In the genomic region with DNA sequence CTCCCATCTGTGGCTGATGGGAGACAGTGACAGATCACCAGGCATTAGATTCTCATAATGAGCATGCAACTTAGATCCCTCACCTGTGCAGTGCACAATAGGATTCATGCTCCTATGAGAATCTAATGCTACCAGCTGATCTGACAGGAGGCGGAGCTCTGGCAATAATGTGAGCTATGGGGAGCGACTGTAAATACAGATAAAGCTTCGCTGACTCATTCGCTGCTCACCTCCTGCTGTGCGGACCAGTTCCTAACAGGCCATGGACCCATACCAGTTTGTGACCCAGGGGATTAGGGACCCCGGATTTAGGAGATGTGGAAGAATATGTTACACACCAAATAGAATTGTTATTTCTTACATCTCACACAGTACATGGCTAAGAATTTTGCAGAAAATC, we compare ENCODE assay signal across 12 cellular contexts. TPM values are rescaled to one million over a fixed set of nuclear protein-coding genes. Genes with fewer than 3 reads are reported as not detected.
A peak's percentile ranks its signal among the peaks of the same experiment; 100 is the strongest.
DNase-seq lines count a peak whose midpoint lies in the region; ATAC-seq and TF ChIP-seq lines count a peak whose summit lies in the region.
"Had no signal": no experiment of that assay in that cellular context is flagged by ENCODE, and none has a peak within 500 bp of the region (broad histone marks: within the 10 kb centered on the region; RNA-seq: fewer than 3 reads in every experiment).

No MANE protein-coding gene starts in this region.

- H2AFZ ChIP-seq in IMR-90 (replicated peaks; ENCODE audit: low read length, poor library complexity) = no peak overlapping the region
- H2AFZ ChIP-seq: parathyroid adenoma had no signal

- H3K18ac ChIP-seq in IMR-90 (ENCODE audit: low read depth, low read length) = no peak overlapping the region

- H4K8ac ChIP-seq in IMR-90 (ENCODE audit: low read depth in 2 of 2, low read length in 2 of 2) = no peak overlapping the region

- no peaks in the 10 kb centered on the region for H4K20me1 ChIP-seq in IMR-90 (ENCODE audit: insufficient read depth, low read length)

- WGBS in IMR-90 (ENCODE audit: extremely low coverage in 2 of 2, insufficient read length in 1 of 2), 2 experiments = 62% methylated on average over 2 of the region's 6 CpGs; no CpG with 5 or more reads in 1 of the 2 experiments

- no peaks in the 10 kb centered on the region for H3K9me3 Mint-ChIP-seq in activated T-cell treated with anti-CD3 and anti-CD28 coated beads, Interleukin-2, amount 50 U/mL, for 72 hours
- H3K9me3 Mint-ChIP-seq: activated T-helper 17 cell treated with anti-CD3 and anti-CD28 coated beads, Interleukin-2, amount 50 U/mL, for 72 hours had no signal

- dilution Hi-C loops in IMR-90 (cut with HindIII; ENCODE audit: low sequenced_read_pairs, unreplicated experiment) = no loop called here

- H4K5ac ChIP-seq in IMR-90 (ENCODE audit: low read depth, low read length) = no peak overlapping the region

- no peak overlapping the region for H3K27ac ChIP-seq in IMR-90 (ENCODE audit: insufficient read depth, low read length)
- H3K27ac ChIP-seq: parathyroid adenoma had no signal

- H2AK9ac ChIP-seq in IMR-90 (replicated peaks; ENCODE audit: low read depth, low read length, poor library complexity) = no peak overlapping the region

- in situ Hi-C loops in Caki2 (cut with HindIII; ENCODE audit: low pct_unique_long_range_greater_than_20kb, low sequenced_read_pairs) (no loop called here), IMR-90 (cut with MboI; ENCODE audit: low sequenced_read_pairs) (no loop called here)

- H2AK5ac ChIP-seq in IMR-90 (ENCODE audit: low read depth, low read length) = no peak overlapping the region

- H3K79me1 ChIP-seq in IMR-90 (ENCODE audit: low read depth in 1 of 2, low read length in 2 of 2) = no peaks in the 10 kb centered on the region

- no peaks in the 10 kb centered on the region for H3K9me3 ChIP-seq in IMR-90 (ENCODE audit: control insufficient read depth, insufficient read depth, low read length)
- no peaks in the 10 kb centered on the region for H3K9me3 ChIP-seq in T-helper 17 cell (ENCODE audit: control insufficient read depth, low read length, poor library complexity, severe bottlenecking)

- POLR2A ChIA-PET in IMR-90 (lab: Charles Lee; ENCODE audit: unreplicated experiment) = no interaction called here

- H3K4me2 ChIP-seq in IMR-90 (ENCODE audit: low read depth, low read length) = no peak overlapping the region

- no peaks in the 10 kb centered on the region for H3K4me1 ChIP-seq in IMR-90 (ENCODE audit: control insufficient read depth, insufficient read depth, low read length)
- H3K4me1 ChIP-seq: parathyroid adenoma had no signal

- DNase-seq in Caki2 (ENCODE audit: low read depth) (peak; percentile 40), IMR-90 (peak; percentile 24), T-helper 17 cell (no peak), iPS-NIHi7 (ENCODE audit: extremely low spot score) (peak; percentile 16), omental fat pad (ENCODE audit: low spot score) (no peak), NCI-H187 treated with DMSO at 0.1 percent for 48 hours (lab: John Stamatoyannopoulos, UW) (no peak)
- DNase-seq in activated T-cell treated with anti-CD3 and anti-CD28 coated beads, Interleukin-2, amount 50 U/mL, for 72 hours = no peak
- DNase-seq: central memory CD4-positive, alpha-beta T cell; stimulated activated CD4-positive, alpha-beta T cell treated with anti-CD3 and anti-CD28 coated beads, Interleukin-4, amount 100 ng/mL, for 4 hours had no signal

- TF ChIP-seq CTCF in IMR-90 (conservative IDR thresholded peaks at IDR 0.05; ENCODE audit: low read depth, low read length) (no peak), omental fat pad (IDR thresholded peaks at IDR 0.05) (no peak)

- no peaks in the 10 kb centered on the region; the same call in 1 of the 2 replicates for H3K9me1 ChIP-seq in IMR-90 (ENCODE audit: insufficient read depth, low read length)

- H2BK15ac ChIP-seq in IMR-90 (ENCODE audit: low read depth, low read length) = no peak overlapping the region

- no peak overlapping the region for H3K4me3 ChIP-seq in IMR-90 (ENCODE audit: insufficient read depth, low read depth, low read length)

- no peak overlapping the region for H2BK120ac ChIP-seq in IMR-90 (ENCODE audit: low read depth, low read length)

- no peaks in the 10 kb centered on the region for H3K4me1 Mint-ChIP-seq in T-helper 17 cell
- no peaks in the 10 kb centered on the region for H3K4me1 Mint-ChIP-seq in activated T-cell treated with anti-CD3 and anti-CD28 coated beads, Interleukin-2, amount 50 U/mL, for 72 hours (ENCODE audit: low read depth)
- H3K4me1 Mint-ChIP-seq: activated T-helper 17 cell treated with anti-CD3 and anti-CD28 coated beads, Interleukin-2, amount 50 U/mL, for 72 hours had no signal

- no peak overlapping the region for H3K4me3 Mint-ChIP-seq in T-helper 17 cell
- H3K4me3 Mint-ChIP-seq in activated T-cell treated with anti-CD3 and anti-CD28 coated beads, Interleukin-2, amount 50 U/mL, for 72 hours = no peak overlapping the region
- H3K4me3 Mint-ChIP-seq: activated T-helper 17 cell treated with anti-CD3 and anti-CD28 coated beads, Interleukin-2, amount 50 U/mL, for 72 hours had no signal

- no peak for TF ChIP-seq POLR2A in IMR-90 (IDR thresholded peaks at IDR 0.05; ENCODE audit: low read depth, low read length)

- H3K27me3 ChIP-seq in IMR-90 (ENCODE audit: control insufficient read depth, insufficient read depth, low read length) = no peaks in the 10 kb centered on the region

- H3K27ac Mint-ChIP-seq in T-helper 17 cell = peak overlapping the region; percentile 16
- H3K27ac Mint-ChIP-seq in activated T-cell treated with anti-CD3 and anti-CD28 coated beads, Interleukin-2, amount 50 U/mL, for 72 hours = no peak overlapping the region
- H3K27ac Mint-ChIP-seq: activated T-helper 17 cell treated with anti-CD3 and anti-CD28 coated beads, Interleukin-2, amount 50 U/mL, for 72 hours had no signal

- no peak overlapping the region for H3K23ac ChIP-seq in IMR-90 (ENCODE audit: low read depth, low read length)

- no peak for TF ChIP-seq RAD21 in IMR-90 (IDR thresholded peaks at IDR 0.05; ENCODE audit: low read length)

- intact Hi-C loops in IMR-90 (cut with micrococcal nuclease) = no loop called here

- H2BK5ac ChIP-seq in IMR-90 (ENCODE audit: low read depth, low read length, poor library complexity, severe bottlenecking) = no peak overlapping the region

- H3K27me3 Mint-ChIP-seq in T-helper 17 cell = no peaks in the 10 kb centered on the region
- H3K27me3 Mint-ChIP-seq in activated T-cell treated with anti-CD3 and anti-CD28 coated beads, Interleukin-2, amount 50 U/mL, for 72 hours (ENCODE audit: low read depth) = no peaks in the 10 kb centered on the region
- H3K27me3 Mint-ChIP-seq: activated T-helper 17 cell treated with anti-CD3 and anti-CD28 coated beads, Interleukin-2, amount 50 U/mL, for 72 hours had no signal

- no peak overlapping the region for H2BK20ac ChIP-seq in IMR-90 (ENCODE audit: low read depth, low read length)

- CTCF ChIA-PET in IMR-90 (lab: Yijun Ruan, JAX) = no interaction called here

- no peak overlapping the region for H3K56ac ChIP-seq in IMR-90 (ENCODE audit: extremely low read depth, insufficient read depth, low read length)

- H3K14ac ChIP-seq in IMR-90 (replicated peaks; ENCODE audit: low read depth, low read length) = no peak overlapping the region

- BruUV-seq in IMR-90 (replicated peaks; lab: Mats Ljungman, UMichigan) = no TSS peak

- no peaks in the 10 kb centered on the region for H3K36me3 Mint-ChIP-seq in T-helper 17 cell (ENCODE audit: low read depth)
- no peaks in the 10 kb centered on the region for H3K36me3 Mint-ChIP-seq in activated T-cell treated with anti-CD3 and anti-CD28 coated beads, Interleukin-2, amount 50 U/mL, for 72 hours (ENCODE audit: insufficient read depth in 2 of 2)

- no peak overlapping the region for H3K4ac ChIP-seq in IMR-90 (ENCODE audit: low read depth, low read length)

- no peak overlapping the region for H4K91ac ChIP-seq in IMR-90 (ENCODE audit: insufficient read depth, low read depth, low read length)

- H3K9ac ChIP-seq in IMR-90 (ENCODE audit: low read depth, low read length) = no peak overlapping the region
- H3K9ac ChIP-seq: parathyroid adenoma had no signal

- no peaks in the 10 kb centered on the region for H3K36me3 ChIP-seq in IMR-90 (ENCODE audit: control insufficient read depth, insufficient read depth, low read length)

- ATAC-seq in IMR-90 (ENCODE audit: low read depth) (peak; percentile 29; the same call in 1 of the 2 replicates), T-helper 17 cell (no peak), omental fat pad (ENCODE audit: low FRiP score) (no peak), GM21447 (IDR thresholded peaks at IDR 0.05; ENCODE audit: unreplicated experiment) (no peak)
- ATAC-seq in activated T-cell treated with anti-CD3 and anti-CD28 coated beads, Interleukin-2, amount 50 U/mL, for 72 hours (replicated peaks in 1 of 2) = no peak
- ATAC-seq: activated T-helper 17 cell treated with anti-CD3 and anti-CD28 coated beads, Interleukin-2, amount 50 U/mL, for 72 hours had no signal

TF ChIP-seq in IMR-90, 13 proteins besides CTCF, POLR2A, EP300 and RAD21 (continues in another document):
- TF ChIP-seq FOS (IDR thresholded peaks at IDR 0.05; ENCODE audit: low read depth, low read length) = no peak
- no peak for TF ChIP-seq BHLHE40 (IDR thresholded peaks at IDR 0.05; ENCODE audit: low read depth, low read length)

RNA-seq across cellular contexts. Expression of gene ARGFX, which starts 6.7 kb away (rescaled TPM):
- total RNA-seq in Caki2 (2014; rRNA removed; shearing (Covaris generic); ENCODE audit: low replicate concordance) = not detected in 2 replicates
- not detected in 2 replicates for total RNA-seq in IMR-90 (2012; rRNA removed)
- polyA plus RNA-seq in IMR-90 (2012; rRNA removed) = not detected in 2 replicates
- not detected in 2 replicates for polyA plus RNA-seq in IMR-90 (2012; cell fraction: cytosol; rRNA removed)
- not detected in 2 replicates for polyA plus RNA-seq in IMR-90 (2012; cell fraction: nucleus; rRNA removed; ENCODE audit: low replicate concordance)
- not detected for total RNA-seq in T-helper 17 cell
- not detected for total RNA-seq in omental fat pad
- not detected for total RNA-seq in activated T-cell treated with anti-CD3 and anti-CD28 coated beads, Interleukin-2, amount 50 U/mL, for 72 hours
- total RNA-seq: activated T-helper 17 cell treated with anti-CD3 and anti-CD28 coated beads, Interleukin-2, amount 50 U/mL, for 72 hours had no signal

RNA-seq across cellular contexts. Expression of gene FBXO40, which starts 18.7 kb away (rescaled TPM):
- not detected in 2 replicates for total RNA-seq in Caki2 (2014; rRNA removed; shearing (Covaris generic); ENCODE audit: low replicate concordance)
- total RNA-seq in IMR-90 (2012; rRNA removed) (not detected in 2 replicates), T-helper 17 cell (under 1 TPM in 1 of 2 donors, not detected in 1; 0.39 TPM), omental fat pad (under 1 TPM in 2 of 4 donors, not detected in 2; 0.06 to 0.32 TPM)
- not detected in 2 replicates for polyA plus RNA-seq in IMR-90 (2012; rRNA removed)
- polyA plus RNA-seq in IMR-90 (2012; cell fraction: cytosol; rRNA removed) = not detected in 2 replicates
- polyA plus RNA-seq in IMR-90 (2012; cell fraction: nucleus; rRNA removed; ENCODE audit: low replicate concordance) = not detected in 2 replicates
- total RNA-seq in activated T-cell treated with anti-CD3 and anti-CD28 coated beads, Interleukin-2, amount 50 U/mL, for 72 hours = not detected
- total RNA-seq: activated T-helper 17 cell treated with anti-CD3 and anti-CD28 coated beads, Interleukin-2, amount 50 U/mL, for 72 hours had no signal

RNA-seq across cellular contexts. Expression of gene POLQ, which starts 28.7 kb away (rescaled TPM):
- total RNA-seq in Caki2 (2014; rRNA removed; shearing (Covaris generic); ENCODE audit: low replicate concordance) = 1.7 and 3.0 TPM in 2 replicates
- total RNA-seq in IMR-90 (2012; rRNA removed) = 5.0 and 7.5 TPM in 2 replicates
- 1.7 and 1.8 TPM in 2 replicates for polyA plus RNA-seq in IMR-90 (2012; rRNA removed)
- polyA plus RNA-seq in IMR-90 (2012; cell fraction: cytosol; rRNA removed) = 0.11 and 0.22 TPM in 2 replicates
- polyA plus RNA-seq in IMR-90 (2012; cell fraction: nucleus; rRNA removed; ENCODE audit: low replicate concordance) = 0.33 and 3.6 TPM in 2 replicates
- under 1 TPM; 0.15 to 0.23 TPM for total RNA-seq in T-helper 17 cell
- total RNA-seq in omental fat pad = under 1 TPM; 0.06 to 0.84 (median 0.25) TPM
- 10 to 100 TPM; 17.9 to 20.4 TPM for total RNA-seq in activated T-cell treated with anti-CD3 and anti-CD28 coated beads, Interleukin-2, amount 50 U/mL, for 72 hours

Comparison
In these comparisons a context has a peak if more than half of its experiments do, and no peak if none do; other contexts are left out.
1. DNase-seq: peak in Caki2 (single experiment), IMR-90 (single experiment) and iPS-NIHi7 (single experiment); none in T-helper 17 cell (0 of 3), omental fat pad (single experiment), NCI-H187 treated with DMSO at 0.1 percent for 48 hours (single experiment) and activated T-cell treated with anti-CD3 and anti-CD28 coated beads, Interleukin-2, amount 50 U/mL, for 72 hours (0 of 2).